Comparison of ENCODE assay signal across 8 cellular contexts in the genomic region with DNA sequence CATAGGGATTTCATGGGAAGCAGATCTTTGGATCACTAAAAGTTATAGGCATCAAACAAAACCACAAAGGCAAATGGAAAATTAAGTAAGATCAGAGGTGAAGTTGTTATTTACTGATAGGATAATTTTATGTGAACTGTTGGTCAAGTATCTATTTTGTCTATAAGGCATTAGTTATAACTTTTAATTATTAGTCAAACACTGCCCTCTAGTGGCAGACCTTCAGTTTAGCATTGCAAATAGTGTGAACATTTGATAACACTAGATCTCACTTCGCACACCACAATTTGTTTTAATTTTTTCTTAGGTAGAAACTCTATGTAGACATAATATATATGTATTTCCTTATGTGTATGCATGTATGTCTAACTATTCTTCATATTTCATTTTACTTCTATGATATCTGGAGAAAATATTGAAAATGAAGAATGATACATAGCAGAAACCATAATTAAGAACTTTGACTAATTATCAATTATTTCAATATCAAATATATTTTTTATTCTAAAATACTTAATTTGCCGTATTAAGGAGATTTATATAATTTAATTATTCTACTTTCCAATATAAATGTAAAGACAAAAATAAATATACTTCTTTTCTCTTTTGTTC.
A peak's percentile ranks its signal among the peaks of the same experiment; 100 is the strongest.
DNase-seq lines count a peak whose midpoint lies in the region; ATAC-seq, FAIRE-seq and TF ChIP-seq lines count a peak whose summit lies in the region.

No MANE protein-coding gene starts in this region.

- no peaks in the 10 kb centered on the region for H3K9me3 ChIP-seq in CD8-positive, alpha-beta T cell (ENCODE audit: low read length)

- DNase-seq in CD8-positive, alpha-beta T cell: no peak
- peak; percentile 35 for DNase-seq in NCI-H2029 (lab: John Stamatoyannopoulos, UW)
- peak; percentile 10 for DNase-seq in activated CD8-positive, alpha-beta T cell treated with anti-CD3 and anti-CD28 coated beads for 36 hours
- peak; percentile 17 for DNase-seq in iPS-NIHi7 (ENCODE audit: extremely low spot score)
- peak; percentile 11 for DNase-seq in urothelium cell line (ENCODE audit: low spot score)

- no peak overlapping the region for H3K27ac ChIP-seq in CD8-positive, alpha-beta T cell (ENCODE audit: low read depth, low read length)

- FAIRE-seq in urothelium cell line (lab: Jason Lieb, UNC): no peak

- no peak overlapping the region for H3K4me3 ChIP-seq in CD8-positive, alpha-beta T cell (ENCODE audit: low read depth, low read length)

- H3K27me3 Mint-ChIP-seq in CD8-positive, alpha-beta T cell (ENCODE audit: low read depth): no peaks in the 10 kb centered on the region
- no peaks in the 10 kb centered on the region for H3K27me3 Mint-ChIP-seq in activated CD8-positive, alpha-beta T cell treated with anti-CD3 and anti-CD28 coated beads for 36 hours

- peak; percentile 65 for TF ChIP-seq CTCF in CD8-positive, alpha-beta T cell (IDR thresholded peaks at IDR 0.05)
- peak; percentile 76 for TF ChIP-seq CTCF in activated CD8-positive, alpha-beta T cell treated with anti-CD3 and anti-CD28 coated beads for 36 hours (IDR thresholded peaks at IDR 0.05)

- intact Hi-C loops in CD8-positive, alpha-beta T cell (cut with DNase I, micrococcal nuclease): loop anchor here in 1 of 2 experiments (10.0 kb wide), 1 partner anchor 889 kb away; no protein-coding TSS in a partner anchor
- intact Hi-C loops in activated CD8-positive, alpha-beta T cell treated with anti-CD3 and anti-CD28 coated beads for 36 hours (cut with micrococcal nuclease): no loop called here

- no peaks in the 10 kb centered on the region for H3K9me3 Mint-ChIP-seq in CD8-positive, alpha-beta T cell
- no peaks in the 10 kb centered on the region for H3K9me3 Mint-ChIP-seq in activated CD8-positive, alpha-beta T cell treated with anti-CD3 and anti-CD28 coated beads for 36 hours

- H3K4me1 ChIP-seq in CD8-positive, alpha-beta T cell (ENCODE audit: insufficient read depth, low read length): no peaks in the 10 kb centered on the region

- no peaks in the 10 kb centered on the region for H3K4me1 Mint-ChIP-seq in CD8-positive, alpha-beta T cell (ENCODE audit: low read depth)
- no peaks in the 10 kb centered on the region for H3K4me1 Mint-ChIP-seq in activated CD8-positive, alpha-beta T cell treated with anti-CD3 and anti-CD28 coated beads for 36 hours (ENCODE audit: low read depth)

- no peak overlapping the region for H3K27ac Mint-ChIP-seq in CD8-positive, alpha-beta T cell
- no peak overlapping the region for H3K27ac Mint-ChIP-seq in activated CD8-positive, alpha-beta T cell treated with anti-CD3 and anti-CD28 coated beads for 36 hours

- no peak for ATAC-seq in CD8-positive, alpha-beta T cell
- ATAC-seq in GM18511 (IDR thresholded peaks at IDR 0.05; ENCODE audit: unreplicated experiment) (peak; percentile 93), HG02852 (IDR thresholded peaks at IDR 0.05; ENCODE audit: unreplicated experiment) (peak; percentile 78), HG03045 (IDR thresholded peaks at IDR 0.05; ENCODE audit: unreplicated experiment) (no peak)
- ATAC-seq in activated CD8-positive, alpha-beta T cell treated with anti-CD3 and anti-CD28 coated beads for 36 hours: no peak

- H3K36me3 Mint-ChIP-seq in CD8-positive, alpha-beta T cell: no peaks in the 10 kb centered on the region
- no peaks in the 10 kb centered on the region for H3K36me3 Mint-ChIP-seq in activated CD8-positive, alpha-beta T cell treated with anti-CD3 and anti-CD28 coated beads for 36 hours (ENCODE audit: low read depth)

- POLR2A ChIA-PET in CD8-positive, alpha-beta T cell (lab: Charles Lee): no interaction called here
- POLR2A ChIA-PET in activated CD8-positive, alpha-beta T cell treated with anti-CD3 and anti-CD28 coated beads for 36 hours (lab: Charles Lee): no interaction called here

- no peak overlapping the region for H3K4me3 Mint-ChIP-seq in CD8-positive, alpha-beta T cell
- H3K4me3 Mint-ChIP-seq in activated CD8-positive, alpha-beta T cell treated with anti-CD3 and anti-CD28 coated beads for 36 hours: no peak overlapping the region

- CTCF ChIA-PET in CD8-positive, alpha-beta T cell (lab: Charles Lee): interaction anchor here (0.6 kb wide), 1 partner anchor 13 kb away, joined by 3 read pairs; no protein-coding TSS in a partner anchor
- CTCF ChIA-PET in activated CD8-positive, alpha-beta T cell treated with anti-CD3 and anti-CD28 coated beads for 36 hours (lab: Charles Lee): no interaction called here

- H3K27me3 ChIP-seq in CD8-positive, alpha-beta T cell (ENCODE audit: insufficient read depth, low read length): no peaks in the 10 kb centered on the region

- H3K36me3 ChIP-seq in CD8-positive, alpha-beta T cell (ENCODE audit: insufficient read depth, low read length): no peaks in the 10 kb centered on the region

Comparison
In these comparisons a context has a peak if more than half of its experiments do, and no peak if none do; other contexts are left out.
1. ATAC-seq: peak in GM18511 (single experiment) and HG02852 (single experiment); none in CD8-positive, alpha-beta T cell (single experiment), activated CD8-positive, alpha-beta T cell treated with anti-CD3 and anti-CD28 coated beads for 36 hours (single experiment) and HG03045 (single experiment).
2. DNase-seq: peak in NCI-H2029 (single experiment), activated CD8-positive, alpha-beta T cell treated with anti-CD3 and anti-CD28 coated beads for 36 hours (single experiment), iPS-NIHi7 (single experiment) and urothelium cell line (single experiment); none in CD8-positive, alpha-beta T cell (0 of 7).